In the genomic region with DNA sequence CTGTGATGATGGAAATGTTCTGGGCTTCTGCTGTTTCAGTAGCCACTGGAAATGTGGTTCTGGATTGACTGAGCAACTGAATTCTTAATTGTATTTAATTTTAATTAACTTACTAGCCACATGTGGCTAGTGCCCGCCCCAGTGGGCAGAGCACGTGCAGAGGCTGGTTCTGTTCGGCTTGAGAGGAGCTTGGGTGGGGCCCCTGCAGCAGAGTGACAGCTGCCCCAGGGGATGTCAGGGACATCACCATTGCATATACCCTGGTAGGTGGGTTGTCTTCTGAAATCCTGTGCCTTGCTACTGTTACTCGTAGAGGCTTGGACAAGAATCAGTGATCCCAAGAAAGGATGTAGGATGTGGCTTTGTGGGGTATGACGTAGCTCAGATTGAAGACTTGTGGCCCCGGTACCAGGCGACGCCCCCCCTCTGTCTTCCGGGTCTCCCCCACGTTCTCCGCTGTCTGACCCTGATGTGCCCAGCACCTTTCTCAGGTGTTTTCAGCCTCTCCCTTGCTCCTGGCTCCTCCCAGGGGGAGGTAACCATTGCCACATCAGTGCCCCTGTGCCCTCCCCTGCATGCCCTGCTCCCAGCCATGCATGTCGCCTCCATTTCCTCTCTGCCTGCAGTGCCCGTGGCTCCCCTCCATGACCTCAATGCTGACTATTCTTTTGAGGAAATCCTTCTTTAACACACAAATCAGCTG, we compare ENCODE assay signal across 8 cellular contexts.
A peak's percentile ranks its signal among the peaks of the same experiment; 100 is the strongest.
DNase-seq lines count a peak whose midpoint lies in the region; ATAC-seq lines count a peak whose summit lies in the region.

No MANE protein-coding gene starts in this region.

- no peaks in the 10 kb centered on the region for H3K9me3 Mint-ChIP-seq in activated CD4-positive, alpha-beta T cell treated with anti-CD3 and anti-CD28 coated beads for 36 hours (ENCODE audit: low read depth)
- no peaks in the 10 kb centered on the region for H3K9me3 Mint-ChIP-seq in stimulated activated effector memory CD8-positive, alpha-beta T cell treated with anti-CD3 and anti-CD28 coated beads, Interleukin-12 subunit alpha, Interleukin-12 subunit beta, amount 100 ng/mL, for 72 hours

- CTCF ChIA-PET in activated CD4-positive, alpha-beta T cell treated with anti-CD3 and anti-CD28 coated beads for 36 hours (lab: Charles Lee): no interaction called here

- ATAC-seq in activated CD4-positive, alpha-beta T cell treated with anti-CD3 and anti-CD28 coated beads for 36 hours: peak; percentile 42
- ATAC-seq in stimulated activated effector memory CD8-positive, alpha-beta T cell treated with anti-CD3 and anti-CD28 coated beads, Interleukin-12 subunit alpha, Interleukin-12 subunit beta, amount 100 ng/mL, for 72 hours: peak; percentile 58
- ATAC-seq in GM21515 (IDR thresholded peaks at IDR 0.05; ENCODE audit: unreplicated experiment): no peak

- no peaks in the 10 kb centered on the region for H3K36me3 Mint-ChIP-seq in activated CD4-positive, alpha-beta T cell treated with anti-CD3 and anti-CD28 coated beads for 36 hours (ENCODE audit: low read depth)
- H3K36me3 Mint-ChIP-seq in stimulated activated effector memory CD8-positive, alpha-beta T cell treated with anti-CD3 and anti-CD28 coated beads, Interleukin-12 subunit alpha, Interleukin-12 subunit beta, amount 100 ng/mL, for 72 hours: no peaks in the 10 kb centered on the region

- intact Hi-C loops in activated CD4-positive, alpha-beta T cell treated with anti-CD3 and anti-CD28 coated beads for 36 hours (cut with DNase I, micrococcal nuclease): no loop called here

- peaks cover 14% of the 10 kb centered on the region for H3K27me3 Mint-ChIP-seq in activated CD4-positive, alpha-beta T cell treated with anti-CD3 and anti-CD28 coated beads for 36 hours

- POLR2A ChIA-PET in activated CD4-positive, alpha-beta T cell treated with anti-CD3 and anti-CD28 coated beads for 36 hours (lab: Charles Lee): no interaction called here

- H3K4me1 Mint-ChIP-seq in activated CD4-positive, alpha-beta T cell treated with anti-CD3 and anti-CD28 coated beads for 36 hours: no peaks in the 10 kb centered on the region
- H3K4me1 Mint-ChIP-seq in stimulated activated effector memory CD8-positive, alpha-beta T cell treated with anti-CD3 and anti-CD28 coated beads, Interleukin-12 subunit alpha, Interleukin-12 subunit beta, amount 100 ng/mL, for 72 hours: peaks cover 15% of the 10 kb centered on the region

- no peak overlapping the region for H3K4me3 Mint-ChIP-seq in activated CD4-positive, alpha-beta T cell treated with anti-CD3 and anti-CD28 coated beads for 36 hours
- peak overlapping the region; percentile 61 for H3K4me3 Mint-ChIP-seq in stimulated activated effector memory CD8-positive, alpha-beta T cell treated with anti-CD3 and anti-CD28 coated beads, Interleukin-12 subunit alpha, Interleukin-12 subunit beta, amount 100 ng/mL, for 72 hours

- DNase-seq in activated CD4-positive, alpha-beta T cell treated with anti-CD3 and anti-CD28 coated beads for 36 hours: no peak
- no peak for DNase-seq in activated CD4-positive, alpha-beta T cell treated with anti-CD3 and anti-CD28 coated beads for 1 hour
- DNase-seq in NCI-H146 (lab: John Stamatoyannopoulos, UW) (peak; percentile 89), LoVo (ENCODE audit: low spot score) (no peak), amygdala (lab: John Stamatoyannopoulos, UW) (no peak)
- peak; percentile 3 for DNase-seq in central memory CD4-positive, alpha-beta T cell
- DNase-seq in stimulated activated effector memory CD8-positive, alpha-beta T cell treated with anti-CD3 and anti-CD28 coated beads, Interleukin-12 subunit alpha, Interleukin-12 subunit beta, amount 100 ng/mL, for 72 hours (ENCODE audit: low spot score in 2 of 2): no peak

- no peak overlapping the region for H3K27ac Mint-ChIP-seq in activated CD4-positive, alpha-beta T cell treated with anti-CD3 and anti-CD28 coated beads for 36 hours
- H3K27ac Mint-ChIP-seq in stimulated activated effector memory CD8-positive, alpha-beta T cell treated with anti-CD3 and anti-CD28 coated beads, Interleukin-12 subunit alpha, Interleukin-12 subunit beta, amount 100 ng/mL, for 72 hours: peak overlapping the region; percentile 55

Comparison
In these comparisons a context has a peak if more than half of its experiments do, and no peak if none do; other contexts are left out.
1. DNase-seq: peak in NCI-H146 (single experiment) and central memory CD4-positive, alpha-beta T cell (single experiment); none in activated CD4-positive, alpha-beta T cell treated with anti-CD3 and anti-CD28 coated beads for 36 hours (single experiment), activated CD4-positive, alpha-beta T cell treated with anti-CD3 and anti-CD28 coated beads for 1 hour (single experiment), stimulated activated effector memory CD8-positive, alpha-beta T cell treated with anti-CD3 and anti-CD28 coated beads, Interleukin-12 subunit alpha, Interleukin-12 subunit beta, amount 100 ng/mL, for 72 hours (0 of 2), LoVo (single experiment) and amygdala (0 of 56).